In genomic region chr10:87094373-87095240, GRCh38 we compare ENCODE assay signal across 8 cellular contexts. TPM values are rescaled to one million over a fixed set of nuclear protein-coding genes. Genes with fewer than 3 reads are reported as not detected.
DNase-seq lines count a peak whose midpoint lies in the region.

Gene GLUD1 (minus strand): TSS chr10:87094843. CDS start chr10:87094769, 74 bp downstream.
A gene with protein sequence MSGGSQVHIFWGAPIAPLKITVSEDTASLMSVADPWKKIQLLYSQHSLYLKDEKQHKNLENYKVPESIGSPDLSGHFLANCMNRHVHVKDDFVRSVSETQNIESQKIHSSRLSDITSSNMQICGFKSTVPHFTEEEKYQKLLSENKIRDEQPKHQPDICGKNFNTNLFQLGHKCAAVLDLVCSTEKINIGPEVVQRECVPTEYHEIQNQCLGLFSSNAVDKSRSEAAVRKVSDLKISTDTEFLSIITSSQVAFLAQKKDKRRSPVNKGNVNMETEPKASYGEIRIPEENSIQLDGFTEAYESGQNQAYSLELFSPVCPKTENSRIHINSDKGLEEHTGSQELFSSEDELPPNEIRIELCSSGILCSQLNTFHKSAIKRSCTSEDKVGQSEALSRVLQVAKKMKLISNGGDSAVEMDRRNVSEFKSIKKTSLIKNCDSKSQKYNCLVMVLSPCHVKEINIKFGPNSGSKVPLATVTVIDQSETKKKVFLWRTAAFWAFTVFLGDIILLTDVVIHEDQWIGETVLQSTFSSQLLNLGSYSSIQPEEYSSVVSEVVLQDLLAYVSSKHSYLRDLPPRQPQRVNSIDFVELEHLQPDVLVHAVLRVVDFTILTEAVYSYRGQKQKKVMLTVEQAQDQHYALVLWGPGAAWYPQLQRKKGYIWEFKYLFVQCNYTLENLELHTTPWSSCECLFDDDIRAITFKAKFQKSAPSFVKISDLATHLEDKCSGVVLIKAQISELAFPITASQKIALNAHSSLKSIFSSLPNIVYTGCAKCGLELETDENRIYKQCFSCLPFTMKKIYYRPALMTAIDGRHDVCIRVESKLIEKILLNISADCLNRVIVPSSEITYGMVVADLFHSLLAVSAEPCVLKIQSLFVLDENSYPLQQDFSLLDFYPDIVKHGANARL (plus strand): TSS chr10:87095206. CDS start chr10:87151355, 56,149 bp downstream.

- peaks cover 11% of the 10 kb centered on the region for H3K4me1 ChIP-seq in ES-I3 (ENCODE audit: insufficient read depth, low read length)

- H3K36me3 ChIP-seq in ES-I3 (ENCODE audit: insufficient read depth, low read length) (no peaks in the 10 kb centered on the region; the same call in 1 of the 2 replicates), SK-N-MC (ENCODE audit: insufficient read depth, low read length) (peaks cover 9% of the 10 kb centered on the region; the same call in 1 of the 2 replicates)

- peaks cover 62% of the 10 kb centered on the region for H3K4me1 Mint-ChIP-seq in activated naive CD4-positive, alpha-beta T cell treated with anti-CD3 and anti-CD28 coated beads, Interleukin-2, amount 10 ng/mL, durations not matched to agents 7 days and 5 days

- no peaks in the 10 kb centered on the region for H3K27me3 Mint-ChIP-seq in activated naive CD4-positive, alpha-beta T cell treated with anti-CD3 and anti-CD28 coated beads, Interleukin-2, amount 10 ng/mL, durations not matched to agents 7 days and 5 days

- CTCF ChIA-PET in activated naive CD4-positive, alpha-beta T cell treated with anti-CD3 and anti-CD28 coated beads, Interleukin-2, amount 10 ng/mL, durations not matched to agents 7 days and 5 days (lab: Charles Lee): interaction anchor here (0.8 to 1.0 kb wide), 2 partner anchors 9 to 40 kb away, joined by 3 read pairs; no protein-coding TSS in a partner anchor

- H3K27ac Mint-ChIP-seq in activated naive CD4-positive, alpha-beta T cell treated with anti-CD3 and anti-CD28 coated beads, Interleukin-2, amount 10 ng/mL, durations not matched to agents 7 days and 5 days: peak within 1 kb of the TSS; percentile 98

- H3K9me3 Mint-ChIP-seq in activated naive CD4-positive, alpha-beta T cell treated with anti-CD3 and anti-CD28 coated beads, Interleukin-2, amount 10 ng/mL, durations not matched to agents 7 days and 5 days: no peaks in the 10 kb centered on the region

- H3K4me3 ChIP-seq in SK-N-MC: peak within 1 kb of the TSS; percentile 80

- peak within 1 kb of the TSS; percentile 85 for H3K9ac ChIP-seq in ES-I3 (ENCODE audit: low read depth, low read length)
- peak within 1 kb of the TSS; percentile 73 for H3K9ac ChIP-seq in SK-N-MC (ENCODE audit: insufficient read length)

- no peak within 1 kb of the TSS for H3K27ac ChIP-seq in SK-N-MC
- peak within 1 kb of the TSS; percentile 85 for H3K27ac ChIP-seq in temporal lobe (ENCODE audit: low read depth, low read length)

- H3K9me3 ChIP-seq in ES-I3 (ENCODE audit: control insufficient read depth, insufficient read depth, low read length) (no peaks in the 10 kb centered on the region), SK-N-MC (ENCODE audit: low read depth, low read length) (no peaks in the 10 kb centered on the region)

- peak; percentile 80 for DNase-seq in GOT3 (lab: John Stamatoyannopoulos, UW)
- peak; percentile 93 for DNase-seq in LoVo (ENCODE audit: low spot score)
- DNase-seq in SK-N-MC (ENCODE audit: low read depth, low spot score): no peak
- DNase-seq in activated naive CD4-positive, alpha-beta T cell treated with anti-CD3 and anti-CD28 coated beads, Interleukin-2, amount 10 ng/mL, durations not matched to agents 7 days and 5 days: peak; percentile 93
- peak; percentile 91 for DNase-seq in globus pallidus (ENCODE audit: low spot score)
- DNase-seq in occipital lobe (lab: John Stamatoyannopoulos, UW): peak; percentile 84

- H3K36me3 Mint-ChIP-seq in activated naive CD4-positive, alpha-beta T cell treated with anti-CD3 and anti-CD28 coated beads, Interleukin-2, amount 10 ng/mL, durations not matched to agents 7 days and 5 days: peaks cover 29% of the 10 kb centered on the region

- peak within 1 kb of the TSS; percentile 89 for H3K4me3 Mint-ChIP-seq in activated naive CD4-positive, alpha-beta T cell treated with anti-CD3 and anti-CD28 coated beads, Interleukin-2, amount 10 ng/mL, durations not matched to agents 7 days and 5 days

RNA-seq across cellular contexts. Expression of gene GLUD1, which starts in this region (rescaled TPM):
- total RNA-seq in occipital lobe (175 TPM), temporal lobe (139 TPM)

RNA-seq across cellular contexts. Expression of the second gene that starts in this region (rescaled TPM):
- total RNA-seq in occipital lobe (37.1 TPM), temporal lobe (30.2 TPM)
